8 cellular contexts compared by ENCODE assay signal in genomic region chr4:100848865-100849264, GRCh38.
DNase-seq lines count a peak whose midpoint lies in the region; ATAC-seq and TF ChIP-seq lines count a peak whose summit lies in the region.

No MANE protein-coding gene starts in this region.

- CTCF ChIA-PET in MCF 10A (lab: Yijun Ruan, JAX), result interaction anchor here (0.7 to 1.2 kb wide), 8 partner anchors 8 to 262 kb away, joined by 3 to 6 read pairs (median 4); no protein-coding TSS in a partner anchor

- no peaks in the 10 kb centered on the region for H3K4me1 ChIP-seq in breast epithelium

- H3K36me3 Mint-ChIP-seq in MCF 10A (ENCODE audit: insufficient read depth, unreplicated experiment), result no peaks in the 10 kb centered on the region
- H3K36me3 Mint-ChIP-seq in T-helper 17 cell (ENCODE audit: low read depth), result no peaks in the 10 kb centered on the region

- POLR2A ChIA-PET in MCF 10A (lab: Yijun Ruan, JAX), result interaction anchor here (0.5 to 0.9 kb wide), 3 partner anchors 136 to 1719 kb away, joined by 3 read pairs; no protein-coding TSS in a partner anchor

- no TSS peak for BruUV-seq in MCF 10A (replicated peaks; lab: Mats Ljungman, UMichigan)

- H3K27me3 Mint-ChIP-seq in MCF 10A (ENCODE audit: insufficient read depth, unreplicated experiment) (no peaks in the 10 kb centered on the region), T-helper 17 cell (no peaks in the 10 kb centered on the region)

- H3K4me3 Mint-ChIP-seq in MCF 10A (ENCODE audit: unreplicated experiment) (no peak overlapping the region), T-helper 17 cell (no peak overlapping the region)

- ATAC-seq in HG02981 (IDR thresholded peaks at IDR 0.05; ENCODE audit: unreplicated experiment), result peak; percentile 82
- peak; percentile 52 for ATAC-seq in T-helper 17 cell

- no peaks in the 10 kb centered on the region for H3K4me1 Mint-ChIP-seq in MCF 10A (ENCODE audit: insufficient read depth, unreplicated experiment)
- H3K4me1 Mint-ChIP-seq in T-helper 17 cell, result no peaks in the 10 kb centered on the region

- H3K4me3 ChIP-seq in breast epithelium, result no peak overlapping the region
- H3K4me3 ChIP-seq in retinal pigment epithelial cell (ENCODE audit: low read length), result no peak overlapping the region

- intact Hi-C loops in MCF 10A (cut with micrococcal nuclease) (loop anchor here (5.0 kb wide), 1 partner anchor 883 kb away; no protein-coding TSS in a partner anchor), breast epithelium (cut with DNase I; ENCODE audit: low total_unique reads) (no loop called here)

- H3K9me3 Mint-ChIP-seq in MCF 10A (ENCODE audit: unreplicated experiment), result peaks cover 7% of the 10 kb centered on the region

- no peaks in the 10 kb centered on the region for H3K27me3 ChIP-seq in breast epithelium

- no peak for TF ChIP-seq POLR2A in breast epithelium (IDR thresholded peaks at IDR 0.05)

- DNase-seq in MCF 10A (ENCODE audit: unreplicated experiment), result peak; percentile 17
- DNase-seq in breast epithelium (ENCODE audit: low spot score in 2 of 2), result no peak
- DNase-seq in T-helper 17 cell, result no peak
- DNase-seq in retinal pigment epithelial cell (ENCODE audit: low read depth), result no peak
- DNase-seq in NCI-H2171 treated with DMSO at 0.1 percent for 48 hours (lab: John Stamatoyannopoulos, UW), result no peak
- DNase-seq in KG1 (lab: John Stamatoyannopoulos, UW), result no peak
- no peak for DNase-seq in activated CD8-positive, alpha-beta memory T cell treated with anti-CD3 and anti-CD28 coated beads for 24 hours

- H3K27ac Mint-ChIP-seq in MCF 10A (ENCODE audit: low read depth, unreplicated experiment), result no peak overlapping the region
- no peak overlapping the region for H3K27ac Mint-ChIP-seq in T-helper 17 cell

- H3K9me3 ChIP-seq in breast epithelium (no peaks in the 10 kb centered on the region), T-helper 17 cell (ENCODE audit: control insufficient read depth, low read length, poor library complexity, severe bottlenecking) (no peaks in the 10 kb centered on the region)

- H3K27ac ChIP-seq in breast epithelium, result no peak overlapping the region

- no peaks in the 10 kb centered on the region for H3K36me3 ChIP-seq in breast epithelium

- TF ChIP-seq CTCF in MCF 10A (IDR thresholded peaks at IDR 0.05; ENCODE audit: unreplicated experiment) (peak; percentile 4), breast epithelium (IDR thresholded peaks at IDR 0.05) (no peak), retinal pigment epithelial cell (conservative IDR thresholded peaks at IDR 0.05; ENCODE audit: low read depth, low read length) (peak; percentile 20)

Comparison
In these comparisons a context has a peak if more than half of its experiments do, and no peak if none do; other contexts are left out.
1. CTCF ChIP-seq: peak in MCF 10A (single experiment) and retinal pigment epithelial cell (single experiment); none in breast epithelium (0 of 3).